In the genomic region with DNA sequence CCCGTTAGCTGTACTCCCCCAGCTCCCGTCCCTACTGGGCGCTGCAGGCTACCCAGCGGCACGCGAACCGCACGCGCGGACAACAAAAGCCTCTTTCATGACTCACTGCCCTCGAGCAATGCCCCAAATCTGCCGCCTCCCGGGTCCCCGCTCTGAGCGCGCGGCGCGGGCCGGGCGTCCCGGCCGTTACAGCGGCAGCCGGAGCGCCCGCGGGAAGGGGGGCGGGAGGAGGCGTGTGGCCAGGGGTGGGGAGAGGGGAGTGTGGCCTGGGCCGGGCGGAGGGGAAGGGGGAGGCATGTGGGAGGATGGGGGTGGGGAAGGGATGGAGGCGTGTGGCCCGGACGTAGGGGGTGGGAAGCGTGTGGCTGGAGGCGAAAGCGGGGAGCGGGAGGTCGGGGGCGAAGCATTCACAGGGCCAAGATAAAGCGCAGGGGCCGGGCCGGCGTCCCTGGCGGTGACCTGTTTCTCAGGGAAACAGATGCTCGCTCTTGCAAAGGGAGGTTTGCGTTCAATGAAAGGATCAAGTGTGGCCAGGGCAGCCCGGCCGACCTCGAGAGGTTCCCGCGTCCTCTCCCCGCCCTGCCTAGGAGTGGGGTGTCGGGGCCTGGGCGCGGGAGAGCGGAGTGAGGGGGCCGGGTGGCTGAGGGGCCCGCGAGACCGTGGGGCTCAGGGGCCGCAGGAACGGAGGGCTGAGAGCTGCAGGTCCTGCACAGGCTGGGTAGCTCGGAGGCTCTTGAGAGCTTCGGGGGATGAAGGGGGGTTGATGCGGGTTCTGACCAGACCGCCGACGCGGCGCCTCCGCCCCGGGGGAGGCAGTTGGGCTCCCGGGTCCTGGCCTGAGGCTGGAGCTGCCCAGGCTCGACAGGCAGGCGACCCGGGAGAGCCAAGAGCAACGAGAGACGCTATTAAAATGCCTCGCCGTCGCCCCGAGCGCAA, we compare ENCODE assay signal across 8 cellular contexts. TPM values are rescaled to one million over a fixed set of nuclear protein-coding genes. Genes with fewer than 3 reads are reported as not detected.
DNase-seq lines count a peak whose midpoint lies in the region; ATAC-seq and TF ChIP-seq lines count a peak whose summit lies in the region.

No MANE protein-coding gene starts in this region.

- in situ Hi-C loops in GM13976 (cut with MboI; ENCODE audit: low sequenced_read_pairs, unreplicated experiment) = no loop called here

- H3K4me1 Mint-ChIP-seq in effector memory CD8-positive, alpha-beta T cell (ENCODE audit: low read depth in 2 of 2) = peaks cover 15 to 25% of the 10 kb centered on the region in 2 donors
- H3K4me1 Mint-ChIP-seq in progenitor cell of endocrine pancreas (ENCODE audit: low read depth) = peaks cover 3% of the 10 kb centered on the region

- H3K27me3 Mint-ChIP-seq in effector memory CD8-positive, alpha-beta T cell = peaks cover 90 to 91% of the 10 kb centered on the region in 2 donors
- peaks cover 97% of the 10 kb centered on the region for H3K27me3 Mint-ChIP-seq in progenitor cell of endocrine pancreas

- H3K4me3 Mint-ChIP-seq in effector memory CD8-positive, alpha-beta T cell = peak overlapping the region; percentile 44 to 51
- peak overlapping the region; percentile 64 for H3K4me3 Mint-ChIP-seq in progenitor cell of endocrine pancreas (ENCODE audit: low read depth)

- no peaks in the 10 kb centered on the region for H3K36me3 Mint-ChIP-seq in effector memory CD8-positive, alpha-beta T cell (ENCODE audit: insufficient read depth)
- H3K36me3 Mint-ChIP-seq in progenitor cell of endocrine pancreas (ENCODE audit: insufficient read depth) = peaks cover 1% of the 10 kb centered on the region

- no peak overlapping the region for H3K27ac Mint-ChIP-seq in effector memory CD8-positive, alpha-beta T cell
- no peak overlapping the region for H3K27ac Mint-ChIP-seq in progenitor cell of endocrine pancreas

- no peak for TF ChIP-seq CTCF in GM13976 (IDR thresholded peaks at IDR 0.05; ENCODE audit: borderline replicate concordance, control extremely low read depth, extremely low read depth, insufficient read depth, missing control alignments)
- TF ChIP-seq CTCF in progenitor cell of endocrine pancreas (IDR thresholded peaks at IDR 0.05; ENCODE audit: unreplicated experiment) = no peak

- ATAC-seq in effector memory CD8-positive, alpha-beta T cell (replicated peaks) = no peak
- no peak for ATAC-seq in HG03354 (IDR thresholded peaks at IDR 0.05; ENCODE audit: poor library complexity, severe bottlenecking, unreplicated experiment)

- peak; percentile 45 for DNase-seq in GM13976 (ENCODE audit: low spot score)
- peak; percentile 32 for DNase-seq in NCI-H774 (lab: John Stamatoyannopoulos, UW)
- no peak for DNase-seq in effector memory CD8-positive, alpha-beta T cell
- no peak for DNase-seq in progenitor cell of endocrine pancreas (ENCODE audit: low spot score, unreplicated experiment)
- no peak for DNase-seq in mucosa of gallbladder (ENCODE audit: low spot score)
- no peak for DNase-seq in GM19240 (ENCODE audit: insufficient read length, low spot score)
- DNase-seq in AML-193 (lab: John Stamatoyannopoulos, UW) = no peak

- H3K9me3 Mint-ChIP-seq in effector memory CD8-positive, alpha-beta T cell = peaks cover 0 to under 1% of the 10 kb centered on the region in 2 donors
- no peaks in the 10 kb centered on the region for H3K9me3 Mint-ChIP-seq in progenitor cell of endocrine pancreas (ENCODE audit: low read depth)

RNA-seq across cellular contexts. Expression of a gene that starts 3.5 kb away (rescaled TPM):
- 28.6 and 33.3 TPM in 2 replicates for total RNA-seq in progenitor cell of endocrine pancreas
- not detected for total RNA-seq in mucosa of gallbladder

RNA-seq across cellular contexts. Expression of a gene that starts 26.9 kb away (rescaled TPM):
- total RNA-seq in progenitor cell of endocrine pancreas = 2.6 and 2.9 TPM in 2 replicates
- 5.0 TPM for total RNA-seq in mucosa of gallbladder

Comparison
In these comparisons a context has a peak if more than half of its experiments do, and no peak if none do; other contexts are left out.
1. DNase-seq: peak in GM13976 (single experiment) and NCI-H774 (single experiment); none in effector memory CD8-positive, alpha-beta T cell (0 of 3), progenitor cell of endocrine pancreas (single experiment), mucosa of gallbladder (single experiment), GM19240 (single experiment) and AML-193 (0 of 2).
2. RNA of a gene that starts 3.5 kb away (total RNA-seq): 28.6 to 33.3 TPM in progenitor cell of endocrine pancreas; not detected in mucosa of gallbladder (single experiment); every median in the first group is over 10 times any median in the second.